Comparison of ENCODE assay signal across 1 cellular context in genomic region chr4:102868782-102869568, GRCh38.
TF ChIP-seq lines count a peak whose summit lies in the region.

CISD2 (plus strand) TSS chr4:102868992; CDS start chr4:102869085, 93 bp downstream.

TF ChIP-seq in WTC11, 78 proteins besides CTCF, POLR2A, EP300 and RAD21 (continued from another document and continues in another):
- TF ChIP-seq E2F1 (CRISPR knock-in tag; IDR thresholded peaks at IDR 0.05) (peak; percentile 86), STAT6 (CRISPR knock-in tag; conservative IDR thresholded peaks at IDR 0.05; ENCODE audit: low read depth) (no peak), SOX15 (CRISPR knock-in tag; IDR thresholded peaks at IDR 0.05) (no peak), PRDM15 (CRISPR knock-in tag; IDR thresholded peaks at IDR 0.05) (no peak; the same call in 1 of the 2 replicates), CREM (CRISPR knock-in tag; IDR thresholded peaks at IDR 0.05) (peak; percentile 80), ATF6 (CRISPR knock-in tag; IDR thresholded peaks at IDR 0.05) (no peak), CDX4 (CRISPR knock-in tag; IDR thresholded peaks at IDR 0.05; ENCODE audit: borderline replicate concordance) (no peak), ZNF416 (CRISPR knock-in tag; IDR thresholded peaks at IDR 0.05) (peak; percentile 59; the same call in 1 of the 2 replicates), HMGXB4 (CRISPR knock-in tag; IDR thresholded peaks at IDR 0.05) (peak; percentile 80; the same call in 1 of the 2 replicates), TEAD1 (CRISPR knock-in tag; IDR thresholded peaks at IDR 0.05) (peak; percentile 89), ZNF423 (CRISPR knock-in tag; IDR thresholded peaks at IDR 0.05) (no peak), ZNF263 (CRISPR knock-in tag; IDR thresholded peaks at IDR 0.05; ENCODE audit: low read depth) (peak; percentile 45; the same call in 1 of the 2 replicates), TEAD4 (CRISPR knock-in tag; IDR thresholded peaks at IDR 0.05) (peak; percentile 55; the same call in 1 of the 2 replicates), E2F5 (CRISPR knock-in tag; IDR thresholded peaks at IDR 0.05) (peak; percentile 89; the same call in 1 of the 2 replicates), ZNF219 (CRISPR knock-in tag; IDR thresholded peaks at IDR 0.05; ENCODE audit: borderline replicate concordance) (peak; percentile 79; the same call in 1 of the 2 replicates), ATF2 (CRISPR knock-in tag; IDR thresholded peaks at IDR 0.05; ENCODE audit: borderline replicate concordance, low read depth) (peak; percentile 65; the same call in 1 of the 2 replicates), ETV6 (CRISPR knock-in tag; IDR thresholded peaks at IDR 0.05) (peak; percentile 94), EMX1 (CRISPR knock-in tag; IDR thresholded peaks at IDR 0.05) (0 out of 2 replicates have a peak, but pooled peaks have one; percentile 27), MYBL2 (CRISPR knock-in tag; IDR thresholded peaks at IDR 0.05) (peak; percentile 87), USF2 (CRISPR knock-in tag; IDR thresholded peaks at IDR 0.05) (peak; percentile 97), NFYB (CRISPR knock-in tag; conservative IDR thresholded peaks at IDR 0.05; ENCODE audit: low read depth) (peak; percentile 17), ZBTB21 (CRISPR knock-in tag; IDR thresholded peaks at IDR 0.05; ENCODE audit: borderline replicate concordance) (peak; percentile 80; the same call in 1 of the 2 replicates), ZNF425 (CRISPR knock-in tag; conservative IDR thresholded peaks at IDR 0.05) (no peak), ZNF512 (CRISPR knock-in tag; IDR thresholded peaks at IDR 0.05; ENCODE audit: borderline replicate concordance) (peak; percentile 54; the same call in 1 of the 2 replicates), NR3C1 (CRISPR knock-in tag; conservative IDR thresholded peaks at IDR 0.05; ENCODE audit: low read depth) (0 out of 2 replicates have a peak, but pooled peaks have one; percentile 75), GABPB1 (CRISPR knock-in tag; IDR thresholded peaks at IDR 0.05) (peak; percentile 55; the same call in 1 of the 2 replicates), ZNF281 (CRISPR knock-in tag; IDR thresholded peaks at IDR 0.05) (0 out of 2 replicates have a peak, but pooled peaks have one; percentile 70), FOXP1 (CRISPR knock-in tag; IDR thresholded peaks at IDR 0.05; ENCODE audit: borderline replicate concordance) (peak; percentile 97)
